23 cellular contexts compared by ENCODE assay signal in the genomic region with DNA sequence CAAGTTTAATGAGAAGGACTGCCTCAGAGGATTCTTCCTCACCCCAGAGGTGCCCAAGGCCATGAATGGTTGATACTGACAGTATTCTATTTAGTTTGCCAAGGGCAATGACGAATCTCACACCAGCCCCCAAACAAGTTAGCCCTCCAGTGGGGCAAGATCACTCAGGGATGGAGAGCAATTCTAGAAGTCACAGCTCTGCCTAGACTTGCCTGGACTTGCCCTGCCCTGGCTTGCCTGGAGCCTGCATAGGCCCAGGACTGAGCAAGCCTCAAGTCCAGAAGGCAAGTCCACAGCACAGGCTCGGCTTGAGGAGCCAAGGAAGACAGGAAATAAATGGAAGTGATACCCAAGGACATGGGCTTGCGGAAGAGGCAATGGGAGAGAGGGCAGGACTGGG. TPM values are rescaled to one million over a fixed set of nuclear protein-coding genes. Genes with fewer than 3 reads are reported as not detected.
A peak's percentile ranks its signal among the peaks of the same experiment; 100 is the strongest.
DNase-seq lines count a peak whose midpoint lies in the region; ATAC-seq, FAIRE-seq and TF ChIP-seq lines count a peak whose summit lies in the region.
"Had no signal": no experiment of that assay in that cellular context is flagged by ENCODE, and none has a peak within 500 bp of the region (broad histone marks: within the 10 kb centered on the region; RNA-seq: fewer than 3 reads in every experiment).

No MANE protein-coding gene starts in this region.

- no peaks in the 10 kb centered on the region for H3K36me3 Mint-ChIP-seq in activated naive CD8-positive, alpha-beta T cell
- no peaks in the 10 kb centered on the region for H3K36me3 Mint-ChIP-seq in activated naive CD8-positive, alpha-beta T cell treated with anti-CD3 and anti-CD28 coated beads, Interleukin-2, amount 50 U/mL, for 24 hours (ENCODE audit: low read depth)

- FAIRE-seq in bronchial epithelial cell (lab: Jason Lieb, UNC), result peak; percentile 64
- FAIRE-seq: HTR-8/SVneo had no signal

- H3K27me3 ChIP-seq in MG63 (no peaks in the 10 kb centered on the region), bronchial epithelial cell (ENCODE audit: control insufficient read depth, insufficient read depth, low read length) (no peaks in the 10 kb centered on the region)
- H3K27me3 ChIP-seq: ascending aorta, SJSA1, vagina had no signal

- no peak overlapping the region for H3K4me3 Mint-ChIP-seq in activated naive CD8-positive, alpha-beta T cell
- no peak overlapping the region for H3K4me3 Mint-ChIP-seq in activated naive CD8-positive, alpha-beta T cell treated with anti-CD3 and anti-CD28 coated beads, Interleukin-2, amount 50 U/mL, for 24 hours
- H3K4me3 Mint-ChIP-seq: nephron had no signal

- ATAC-seq in activated naive CD8-positive, alpha-beta T cell treated with anti-CD3 and anti-CD28 coated beads, Interleukin-2, amount 50 U/mL, for 24 hours, result no peak
- ATAC-seq in HG03378 (IDR thresholded peaks at IDR 0.05; ENCODE audit: unreplicated experiment), result no peak

- peak overlapping the region; percentile 64 for H3K27ac Mint-ChIP-seq in activated naive CD8-positive, alpha-beta T cell
- no peak overlapping the region for H3K27ac Mint-ChIP-seq in activated naive CD8-positive, alpha-beta T cell treated with anti-CD3 and anti-CD28 coated beads, Interleukin-2, amount 50 U/mL, for 24 hours
- H3K27ac Mint-ChIP-seq: nephron, progenitor cell of endocrine pancreas had no signal

- no peaks in the 10 kb centered on the region for H3K4me1 Mint-ChIP-seq in activated naive CD8-positive, alpha-beta T cell (ENCODE audit: low read depth)
- H3K4me1 Mint-ChIP-seq in activated naive CD8-positive, alpha-beta T cell treated with anti-CD3 and anti-CD28 coated beads, Interleukin-2, amount 50 U/mL, for 24 hours, result no peaks in the 10 kb centered on the region

- no peak for DNase-seq in activated naive CD8-positive, alpha-beta T cell treated with anti-CD3 and anti-CD28 coated beads, Interleukin-2, amount 50 U/mL, for 24 hours
- DNase-seq in MG63 (peak; percentile 5), bronchial epithelial cell (ENCODE audit: low read depth) (peak; percentile 95), ureter (ENCODE audit: low spot score) (peak; percentile 75)
- no peak for DNase-seq in activated CD4-positive, CD25-positive, alpha-beta regulatory T cell (lab: John Stamatoyannopoulos, UW)
- DNase-seq: activated CD4-positive, alpha-beta T cell treated with anti-CD3 and anti-CD28 coated beads for 1 hour; activated effector memory CD4-positive, alpha-beta T cell treated with anti-CD3 and anti-CD28 coated beads, Interleukin-2, amount 50 U/mL, for 16 hours; NCI-H1694 treated with DMSO at 0.1 percent for 48 hours; NCI-H524; stimulated activated CD4-positive, alpha-beta T cell treated with anti-CD3 and anti-CD28 coated beads, Interleukin-2, amount 100 ng/mL, for 48 hours; T-helper 2 cell had no signal

- no peak overlapping the region for H3K4me3 ChIP-seq in MG63
- no peak overlapping the region for H3K4me3 ChIP-seq in bronchial epithelial cell (ENCODE audit: low read depth, low read length)
- H3K4me3 ChIP-seq: ascending aorta, PC-9, SJSA1, vagina had no signal

- H3K27me3 Mint-ChIP-seq in activated naive CD8-positive, alpha-beta T cell, result peaks cover 2% of the 10 kb centered on the region
- no peaks in the 10 kb centered on the region for H3K27me3 Mint-ChIP-seq in activated naive CD8-positive, alpha-beta T cell treated with anti-CD3 and anti-CD28 coated beads, Interleukin-2, amount 50 U/mL, for 24 hours
- H3K27me3 Mint-ChIP-seq: progenitor cell of endocrine pancreas had no signal

- no peaks in the 10 kb centered on the region for H3K9me3 Mint-ChIP-seq in activated naive CD8-positive, alpha-beta T cell (ENCODE audit: low read depth)
- H3K9me3 Mint-ChIP-seq in activated naive CD8-positive, alpha-beta T cell treated with anti-CD3 and anti-CD28 coated beads, Interleukin-2, amount 50 U/mL, for 24 hours, result no peaks in the 10 kb centered on the region
- H3K9me3 Mint-ChIP-seq: nephron had no signal

- no peaks in the 10 kb centered on the region for H3K9me3 ChIP-seq in MG63
- H3K9me3 ChIP-seq: ascending aorta, SJSA1, vagina had no signal

- no peaks in the 10 kb centered on the region for H3K36me3 ChIP-seq in MG63
- no peaks in the 10 kb centered on the region for H3K36me3 ChIP-seq in bronchial epithelial cell (ENCODE audit: control insufficient read depth, insufficient read depth, low read length)
- H3K36me3 ChIP-seq: ascending aorta, SJSA1, vagina had no signal

- no peak for TF ChIP-seq CTCF in bronchial epithelial cell (IDR thresholded peaks at IDR 0.05; ENCODE audit: insufficient read depth, low read length, severe bottlenecking)

RNA-seq across cellular contexts. Expression of gene RGS16, which starts 39.5 kb away (rescaled TPM):
- 0.40 TPM in 1 of 2 replicates, not detected in the other for total RNA-seq in MG63 (2014; rRNA removed; shearing (Covaris generic); ENCODE audit: low replicate concordance)
- total RNA-seq in bronchial epithelial cell, result 3.5 and 3.7 TPM in 2 replicates
- 22.4 TPM for total RNA-seq in ureter
- total RNA-seq: LHCN-M2, PC-9 had no signal

RNA-seq across cellular contexts. Expression of gene RGS8, which starts 40.7 kb away (rescaled TPM):
- not detected in 2 replicates for total RNA-seq in MG63 (2014; rRNA removed; shearing (Covaris generic); ENCODE audit: low replicate concordance)
- total RNA-seq in bronchial epithelial cell, result under 0.01 TPM in 1 of 2 replicates, not detected in the other
- not detected for total RNA-seq in ureter
- total RNA-seq: ascending aorta, LHCN-M2, mesenteric fat pad, PC-9, skeletal muscle tissue, vagina had no signal

RNA-seq across cellular contexts. Expression of gene RNASEL, which starts 54.6 kb away (rescaled TPM):
- 4.0 TPM in 2 replicates for total RNA-seq in MG63 (2014; rRNA removed; shearing (Covaris generic); ENCODE audit: low replicate concordance)
- total RNA-seq in bronchial epithelial cell (3.2 and 7.9 TPM in 2 replicates), ureter (15.0 TPM)

Comparison
In these comparisons a context has a peak if more than half of its experiments do, and no peak if none do; other contexts are left out.
1. DNase-seq: peak in MG63 (single experiment), bronchial epithelial cell (single experiment) and ureter (single experiment); none in activated naive CD8-positive, alpha-beta T cell treated with anti-CD3 and anti-CD28 coated beads, Interleukin-2, amount 50 U/mL, for 24 hours (single experiment) and activated CD4-positive, CD25-positive, alpha-beta regulatory T cell (0 of 4).